Comparison of ENCODE assay signal across 1 cellular context in genomic region chr2:106192752-106193490, GRCh38.
TF ChIP-seq lines count a peak whose summit lies in the region.

No MANE protein-coding gene starts in this region.

TF ChIP-seq in H1, 55 proteins besides CTCF, POLR2A, EP300 and RAD21:
- TF ChIP-seq HDAC2 (IDR thresholded peaks at IDR 0.05; ENCODE audit: borderline replicate concordance in 1 of 2, low read depth in 2 of 2, low read length in 2 of 2) (no peak), SIN3A (conservative IDR thresholded peaks at IDR 0.05 in 1 of 2, IDR thresholded peaks at IDR 0.05 in 1 of 2; ENCODE audit: low read depth in 1 of 2, low read length in 2 of 2) (peak in 1 of 2 experiments; percentile 84; a peak in 1 of 4 replicates), CEBPB (IDR thresholded peaks at IDR 0.05; ENCODE audit: low read depth, low read length) (peak; percentile 24; the same call in 1 of the 2 replicates), MAX (IDR thresholded peaks at IDR 0.05) (peak; percentile 19; the same call in 1 of the 2 replicates), NANOG (IDR thresholded peaks at IDR 0.05; ENCODE audit: insufficient read depth, low read depth, low read length, poor library complexity, severe bottlenecking) (no peak), KDM1A (IDR thresholded peaks at IDR 0.05; ENCODE audit: borderline replicate concordance, low read length) (no peak)
